Comparison of ENCODE assay signal across 15 cellular contexts in the genomic region with DNA sequence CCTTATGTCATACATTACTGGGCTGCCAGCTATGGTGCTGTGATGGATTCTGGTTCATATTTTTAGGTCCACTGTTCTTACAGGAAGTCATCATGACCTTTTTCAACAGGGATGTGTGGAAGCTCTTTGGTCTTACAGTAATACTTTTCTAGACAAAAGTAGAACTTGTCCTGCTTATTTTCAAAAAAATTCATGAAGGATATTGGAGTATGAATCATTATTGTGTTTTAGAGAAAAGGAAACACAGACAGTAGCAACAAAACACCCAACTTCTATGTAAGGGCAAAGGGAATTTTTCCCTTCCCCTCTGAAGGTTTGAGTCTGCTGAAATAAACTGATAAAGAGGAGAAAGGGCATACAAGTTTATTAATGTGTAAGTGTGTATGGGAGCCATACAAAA. TPM values are rescaled to one million over a fixed set of nuclear protein-coding genes. Genes with fewer than 3 reads are reported as not detected.
DNase-seq lines count a peak whose midpoint lies in the region; ATAC-seq and TF ChIP-seq lines count a peak whose summit lies in the region.
"Had no signal": no experiment of that assay in that cellular context is flagged by ENCODE, and none has a peak within 500 bp of the region (broad histone marks: within the 10 kb centered on the region; RNA-seq: fewer than 3 reads in every experiment).

No MANE protein-coding gene starts in this region.

- in situ Hi-C loops in transverse colon (cut with MboI; ENCODE audit: low pct_ligation_motif_present in 1 of 4, low pct_unique_long_range_greater_than_20kb in 1 of 4, low sequenced_read_pairs in 3 of 4), result loop anchor here in 2 of 4 donors (10.0 to 25.0 kb wide), 3 partner anchors 112 to 388 kb away; a partner anchor contains a TSS

- H3K9me3 ChIP-seq in transverse colon, result no peaks in the 10 kb centered on the region
- H3K9me3 ChIP-seq: Peyer's patch had no signal

- no peak for DNase-seq in activated naive CD4-positive, alpha-beta T cell treated with anti-CD3 and anti-CD28 coated beads for 36 hours
- no peak for DNase-seq in activated naive CD4-positive, alpha-beta T cell treated with Interleukin-2 at 50 U/mL for 16 hours
- no peak for DNase-seq in activated CD4-positive, alpha-beta memory T cell treated with anti-CD3 and anti-CD28 coated beads for 36 hours
- DNase-seq in iris pigment epithelial cell (ENCODE audit: low read depth) (peak; percentile 48), transverse colon (no peak), amygdala (lab: John Stamatoyannopoulos, UW) (no peak), NCI-H2029 treated with DMSO at 0.1 percent for 48 hours (lab: John Stamatoyannopoulos, UW) (no peak)
- DNase-seq in stimulated activated naive B cell treated with anti-CD40 and anti-IgM and Interleukin-4, amounts not matched to agents 10 μg/mL and 1 μg/mL and 100 μg/mL, for 72 hours, result no peak
- DNase-seq: activated CD4-positive, alpha-beta T cell treated with anti-CD3 and anti-CD28 coated beads for 1 hour; H7; Karpas-422; NCI-H146; NCI-H510A; Peyer's patch had no signal

- H3K27ac Mint-ChIP-seq in activated naive CD4-positive, alpha-beta T cell treated with anti-CD3 and anti-CD28 coated beads for 36 hours, result peak overlapping the region; percentile 68
- peak overlapping the region; percentile 56 for H3K27ac Mint-ChIP-seq in activated CD4-positive, alpha-beta memory T cell treated with anti-CD3 and anti-CD28 coated beads for 36 hours
- peak overlapping the region; percentile 1 for H3K27ac Mint-ChIP-seq in stimulated activated naive B cell treated with anti-CD40 and anti-IgM and Interleukin-4, amounts not matched to agents 10 μg/mL and 1 μg/mL and 100 μg/mL, for 72 hours

- no peaks in the 10 kb centered on the region for H3K27me3 Mint-ChIP-seq in activated naive CD4-positive, alpha-beta T cell treated with anti-CD3 and anti-CD28 coated beads for 36 hours (ENCODE audit: low read depth)
- no peaks in the 10 kb centered on the region for H3K27me3 Mint-ChIP-seq in activated CD4-positive, alpha-beta memory T cell treated with anti-CD3 and anti-CD28 coated beads for 36 hours
- peaks cover 0 to 32% of the 10 kb centered on the region in 2 donors for H3K27me3 Mint-ChIP-seq in stimulated activated naive B cell treated with anti-CD40 and anti-IgM and Interleukin-4, amounts not matched to agents 10 μg/mL and 1 μg/mL and 100 μg/mL, for 72 hours

- H3K27ac ChIP-seq in transverse colon, result peak overlapping the region in 2 of 4 donors; percentile 47 to 84

- no peak overlapping the region for H3K4me3 Mint-ChIP-seq in activated naive CD4-positive, alpha-beta T cell treated with anti-CD3 and anti-CD28 coated beads for 36 hours
- no peak overlapping the region for H3K4me3 Mint-ChIP-seq in activated CD4-positive, alpha-beta memory T cell treated with anti-CD3 and anti-CD28 coated beads for 36 hours
- no peak overlapping the region for H3K4me3 Mint-ChIP-seq in stimulated activated naive B cell treated with anti-CD40 and anti-IgM and Interleukin-4, amounts not matched to agents 10 μg/mL and 1 μg/mL and 100 μg/mL, for 72 hours

- no peaks in the 10 kb centered on the region for H3K27me3 ChIP-seq in transverse colon
- H3K27me3 ChIP-seq: Peyer's patch had no signal

- H3K4me1 Mint-ChIP-seq in activated naive CD4-positive, alpha-beta T cell treated with anti-CD3 and anti-CD28 coated beads for 36 hours (ENCODE audit: low read depth), result peaks cover 71% of the 10 kb centered on the region
- H3K4me1 Mint-ChIP-seq in activated CD4-positive, alpha-beta memory T cell treated with anti-CD3 and anti-CD28 coated beads for 36 hours (ENCODE audit: low read depth), result peaks cover 78% of the 10 kb centered on the region
- H3K4me1 Mint-ChIP-seq in stimulated activated naive B cell treated with anti-CD40 and anti-IgM and Interleukin-4, amounts not matched to agents 10 μg/mL and 1 μg/mL and 100 μg/mL, for 72 hours, result peaks cover 14 to 32% of the 10 kb centered on the region in 2 donors

- no peak for TF ChIP-seq POLR2A in transverse colon (IDR thresholded peaks at IDR 0.05)

- TF ChIP-seq CTCF in transverse colon (IDR thresholded peaks at IDR 0.05), result no peak

- H3K9me3 Mint-ChIP-seq in activated naive CD4-positive, alpha-beta T cell treated with anti-CD3 and anti-CD28 coated beads for 36 hours, result no peaks in the 10 kb centered on the region
- H3K9me3 Mint-ChIP-seq in activated CD4-positive, alpha-beta memory T cell treated with anti-CD3 and anti-CD28 coated beads for 36 hours, result no peaks in the 10 kb centered on the region
- H3K9me3 Mint-ChIP-seq in stimulated activated naive B cell treated with anti-CD40 and anti-IgM and Interleukin-4, amounts not matched to agents 10 μg/mL and 1 μg/mL and 100 μg/mL, for 72 hours, result peaks cover 0 to 2% of the 10 kb centered on the region in 2 donors

- H3K4me1 ChIP-seq in transverse colon, result peaks cover 6 to 44% (median 18%) of the 10 kb centered on the region in 4 donors

- CTCF ChIA-PET in activated naive CD4-positive, alpha-beta T cell treated with anti-CD3 and anti-CD28 coated beads for 36 hours (lab: Charles Lee), result interaction anchor here (0.6 kb wide), 1 partner anchor 70 kb away, joined by 3 read pairs; no protein-coding TSS in a partner anchor
- CTCF ChIA-PET in activated CD4-positive, alpha-beta memory T cell treated with anti-CD3 and anti-CD28 coated beads for 36 hours (lab: Charles Lee), result interaction anchor here (3.6 kb wide), 1 partner anchor 153 kb away, joined by 18 read pairs; no protein-coding TSS in a partner anchor

- H3K4me3 ChIP-seq in transverse colon, result no peak overlapping the region
- H3K4me3 ChIP-seq: Peyer's patch had no signal

- no peak for TF ChIP-seq EP300 in transverse colon (IDR thresholded peaks at IDR 0.05; ENCODE audit: low read depth)

- no peaks in the 10 kb centered on the region for H3K36me3 Mint-ChIP-seq in activated naive CD4-positive, alpha-beta T cell treated with anti-CD3 and anti-CD28 coated beads for 36 hours (ENCODE audit: low read depth)
- no peaks in the 10 kb centered on the region for H3K36me3 Mint-ChIP-seq in activated CD4-positive, alpha-beta memory T cell treated with anti-CD3 and anti-CD28 coated beads for 36 hours
- peaks cover 0 to 3% of the 10 kb centered on the region in 2 donors for H3K36me3 Mint-ChIP-seq in stimulated activated naive B cell treated with anti-CD40 and anti-IgM and Interleukin-4, amounts not matched to agents 10 μg/mL and 1 μg/mL and 100 μg/mL, for 72 hours

- no peaks in the 10 kb centered on the region for H3K36me3 ChIP-seq in transverse colon
- H3K36me3 ChIP-seq: Peyer's patch had no signal

- no peak for ATAC-seq in stimulated activated naive B cell treated with anti-CD40 and anti-IgM and Interleukin-4, amounts not matched to agents 10 μg/mL and 1 μg/mL and 100 μg/mL, for 72 hours (replicated peaks)

- intact Hi-C loops in activated naive CD4-positive, alpha-beta T cell treated with anti-CD3 and anti-CD28 coated beads for 36 hours (cut with micrococcal nuclease), result loop anchor here (10.0 kb wide), 1 partner anchor 304 kb away; a partner anchor contains a TSS
- intact Hi-C loops in activated CD4-positive, alpha-beta memory T cell treated with anti-CD3 and anti-CD28 coated beads for 36 hours (cut with micrococcal nuclease), result no loop called here
- intact Hi-C loops in transverse colon (cut with DNase I; ENCODE audit: low total_unique reads), result loop anchor here (10.0 kb wide), 1 partner anchor 64 kb away; no protein-coding TSS in a partner anchor

- POLR2A ChIA-PET in activated CD4-positive, alpha-beta memory T cell treated with anti-CD3 and anti-CD28 coated beads for 36 hours (lab: Charles Lee), result no interaction called here

RNA-seq across cellular contexts. Expression of a gene that starts 54.7 kb away (rescaled TPM):
- not detected for total RNA-seq in activated naive CD4-positive, alpha-beta T cell treated with anti-CD3 and anti-CD28 coated beads for 36 hours
- under 1 TPM in 1 of 2 experiments, not detected in 1; 0.05 TPM for total RNA-seq in activated CD4-positive, alpha-beta memory T cell treated with anti-CD3 and anti-CD28 coated beads for 36 hours
- under 1 TPM in 2 of 4 donors, not detected in 2; 0.14 to 0.64 TPM for total RNA-seq in transverse colon
- total RNA-seq: cardiac septum had no signal

Comparison
In these comparisons a context has a peak if more than half of its experiments do, and no peak if none do; other contexts are left out.
1. H3K27ac Mint-ChIP-seq: peak in every context shown above with its lines; median percentile 68 in activated naive CD4-positive, alpha-beta T cell treated with anti-CD3 and anti-CD28 coated beads for 36 hours; 56 in activated CD4-positive, alpha-beta memory T cell treated with anti-CD3 and anti-CD28 coated beads for 36 hours; 1 in stimulated activated naive B cell treated with anti-CD40 and anti-IgM and Interleukin-4, amounts not matched to agents 10 μg/mL and 1 μg/mL and 100 μg/mL, for 72 hours.